8 cellular contexts compared by ENCODE assay signal in genomic region chr13:112968380-112968909, GRCh38. TPM values are rescaled to one million over a fixed set of nuclear protein-coding genes. Genes with fewer than 3 reads are reported as not detected.
A peak's percentile ranks its signal among the peaks of the same experiment; 100 is the strongest.
DNase-seq lines count a peak whose midpoint lies in the region; ATAC-seq and TF ChIP-seq lines count a peak whose summit lies in the region.

No MANE protein-coding gene starts in this region.

- peaks cover 13% of the 10 kb centered on the region for H3K27me3 ChIP-seq in cardiac muscle cell
- H3K27me3 ChIP-seq in psoas muscle (ENCODE audit: insufficient read depth in 3 of 3, low read length in 2 of 3): peaks cover 5 to 76% (median 25%) of the 10 kb centered on the region in 3 donors

- TF ChIP-seq CTCF in cardiac muscle cell (IDR thresholded peaks at IDR 0.05; ENCODE audit: low read depth, low read length) (no peak), psoas muscle (IDR thresholded peaks at IDR 0.05) (no peak)

- 4 to 5% (median 5%) methylated on average over 39 to 52 of the region's 52 CpGs for WGBS in psoas muscle, 3 donors

- no peak overlapping the region for H3K27ac ChIP-seq in cardiac muscle cell
- H3K27ac ChIP-seq in psoas muscle: peak overlapping the region; percentile 30

- no peaks in the 10 kb centered on the region for H3K4me1 ChIP-seq in cardiac muscle cell (ENCODE audit: low read depth)
- H3K4me1 ChIP-seq in psoas muscle: peaks cover 7% of the 10 kb centered on the region

- intact Hi-C loops in psoas muscle (cut with DNase I): no loop called here

- H3K9me3 ChIP-seq in cardiac muscle cell (ENCODE audit: low read depth) (no peaks in the 10 kb centered on the region), psoas muscle (no peaks in the 10 kb centered on the region)

- ATAC-seq in psoas muscle (peak in 2 of 4 donors; percentile 15 to 41), GM19023 (IDR thresholded peaks at IDR 0.05; ENCODE audit: unreplicated experiment) (no peak), HG02571 (IDR thresholded peaks at IDR 0.05; ENCODE audit: unreplicated experiment) (no peak)

- peak overlapping the region; percentile 68 for H3K4me3 ChIP-seq in cardiac muscle cell
- peak overlapping the region; percentile 53 for H3K4me3 ChIP-seq in psoas muscle

- DNase-seq in DMS79 treated with DMSO at 0.1 percent for 48 hours (lab: John Stamatoyannopoulos, UW) (peak; percentile 92), NCI-H146 treated with DMSO at 0.1 percent for 48 hours (lab: John Stamatoyannopoulos, UW; ENCODE audit: unreplicated experiment) (peak; percentile 31), activated T-cell treated with anti-CD3 and anti-CD28 coated beads for 24 hours (ENCODE audit: low read depth) (peak; percentile 2), cardiac muscle cell (ENCODE audit: low read depth in 1 of 2, low spot score in 1 of 2) (peak in 1 of 2 donors; percentile 39), psoas muscle (peak in 1 of 2 donors; percentile 42), GOT3 (lab: John Stamatoyannopoulos, UW) (no peak)

- H3K36me3 ChIP-seq in cardiac muscle cell (no peaks in the 10 kb centered on the region), psoas muscle (ENCODE audit: insufficient read depth in 1 of 2, low read depth in 1 of 2) (no peaks in the 10 kb centered on the region)

RNA-seq across cellular contexts. Expression of gene MCF2L, which starts 0.6 kb away (rescaled TPM):
- total RNA-seq in cardiac muscle cell: 32.0 and 38.6 TPM in 2 replicates
- 23.7 and 27.6 TPM in 2 replicates for polyA plus RNA-seq in cardiac muscle cell
- total RNA-seq in psoas muscle: 10 to 100 TPM; 14.3 to 40.5 (median 23.3) TPM
- 10 to 100 TPM in 2 of 3 donors, 1 to 10 TPM in 1; 9.1 to 22.0 (median 18.7) TPM for polyA plus RNA-seq in psoas muscle
